In genomic region chr16:53022374-53022773, GRCh38 we compare ENCODE assay signal across 8 cellular contexts.
DNase-seq lines count a peak whose midpoint lies in the region; ATAC-seq and TF ChIP-seq lines count a peak whose summit lies in the region.

No MANE protein-coding gene starts in this region.

- no peak for TF ChIP-seq POLR2A in GM18505 (IDR thresholded peaks at IDR 0.05; ENCODE audit: borderline replicate concordance, extremely low read depth, insufficient read depth, insufficient read length)

- no peak for ATAC-seq in GM18505 (IDR thresholded peaks at IDR 0.05; ENCODE audit: unreplicated experiment)
- no peak for ATAC-seq in HG02623 (IDR thresholded peaks at IDR 0.05; ENCODE audit: unreplicated experiment)

- DNase-seq in ACHN (peak; percentile 61), NCI-H1092 (lab: John Stamatoyannopoulos, UW) (peak; percentile 56), SKM-1 treated with dmso at 0.1 percent for 144 hours (lab: John Stamatoyannopoulos, UW; ENCODE audit: unreplicated experiment) (peak; percentile 72), globus pallidus (ENCODE audit: low spot score) (peak; percentile 47), retina (peak; percentile 61)

- in situ Hi-C loops in ACHN (cut with HindIII; ENCODE audit: low pct_ligation_motif_present, low pct_unique_long_range_greater_than_20kb, low sequenced_read_pairs), result no loop called here

- TF ChIP-seq CTCF in GM12873 (IDR thresholded peaks at IDR 0.05; ENCODE audit: insufficient read depth, low read depth, low read length, missing control alignments), result peak; percentile 62
